Comparison of ENCODE assay signal across 12 cellular contexts in the genomic region with DNA sequence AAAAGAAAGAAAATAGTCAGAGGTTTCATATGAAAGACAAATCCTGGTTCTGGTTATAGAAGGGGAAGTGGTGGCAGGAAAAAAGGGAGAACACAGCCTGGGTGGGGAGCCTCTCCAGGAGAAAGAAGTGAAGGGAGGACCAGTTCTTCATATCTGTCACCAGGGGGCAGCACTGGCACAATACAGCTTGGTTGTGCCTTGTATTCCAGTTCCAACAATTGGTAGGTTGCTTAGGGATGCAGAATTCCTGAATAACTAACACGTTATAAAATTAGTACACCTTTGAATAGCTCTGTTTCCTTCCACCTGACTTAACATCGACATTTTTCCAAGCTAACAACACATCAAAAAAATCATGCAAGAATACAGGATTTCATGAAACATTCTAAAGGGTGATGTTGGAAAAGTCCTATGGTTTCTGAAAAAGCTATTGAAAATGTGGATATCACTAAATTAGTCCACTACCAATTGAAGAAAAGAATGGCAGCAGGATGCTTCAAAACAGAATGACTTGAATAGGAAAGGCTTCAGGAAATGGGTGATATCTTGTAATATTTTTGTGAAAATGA. TPM values are rescaled to one million over a fixed set of nuclear protein-coding genes. Genes with fewer than 3 reads are reported as not detected.
DNase-seq lines count a peak whose midpoint lies in the region; TF ChIP-seq lines count a peak whose summit lies in the region.
"Had no signal": no experiment of that assay in that cellular context is flagged by ENCODE, and none has a peak within 500 bp of the region (broad histone marks: within the 10 kb centered on the region; RNA-seq: fewer than 3 reads in every experiment).

No MANE protein-coding gene starts in this region.

- H3K79me1 ChIP-seq in mesendoderm (ENCODE audit: low read length) = no peaks in the 10 kb centered on the region

- no peak overlapping the region for H3K9ac ChIP-seq in mammary epithelial cell (ENCODE audit: insufficient read depth, low read length)
- no peak overlapping the region for H3K9ac ChIP-seq in mesendoderm (ENCODE audit: low read length)

- no peaks in the 10 kb centered on the region for H3K36me3 ChIP-seq in DOHH2 (ENCODE audit: control insufficient read depth, low read length)
- no peaks in the 10 kb centered on the region for H3K36me3 ChIP-seq in mammary epithelial cell (ENCODE audit: insufficient read depth, low read length)
- no peaks in the 10 kb centered on the region for H3K36me3 ChIP-seq in mesendoderm (ENCODE audit: control insufficient read depth, insufficient read depth, low read length)

- H3K9me2 ChIP-seq in DOHH2 (replicated peaks; ENCODE audit: control insufficient read depth, low read length) = no peaks in the 10 kb centered on the region

- no peak overlapping the region for H2BK120ac ChIP-seq in mesendoderm (ENCODE audit: low read depth, low read length)

- H2BK5ac ChIP-seq in mesendoderm (ENCODE audit: low read length) = no peak overlapping the region

- peaks cover 16% of the 10 kb centered on the region for H3K9me3 Mint-ChIP-seq in activated T-cell treated with anti-CD3 and anti-CD28 coated beads, Interleukin-2, amount 50 U/mL, for 24 hours

- BruUV-seq in mammary epithelial cell (replicated peaks; lab: Mats Ljungman, UMichigan) = no TSS peak

- no peak overlapping the region for H2BK15ac ChIP-seq in mesendoderm (replicated peaks; ENCODE audit: low read depth)

- no peaks in the 10 kb centered on the region for H3K27me3 Mint-ChIP-seq in activated T-cell treated with anti-CD3 and anti-CD28 coated beads, Interleukin-2, amount 50 U/mL, for 24 hours

- in situ Hi-C loops in mammary epithelial cell (cut with MboI; ENCODE audit: low sequenced_read_pairs in 2 of 2) = no loop called here

- H3F3A ChIP-seq in DOHH2 (ENCODE audit: control insufficient read depth, insufficient read depth) = peaks cover 11% of the 10 kb centered on the region

- no peak overlapping the region for H3K27ac ChIP-seq in DOHH2 (ENCODE audit: low read depth, low read length)
- no peak overlapping the region for H3K27ac ChIP-seq in HL-60 (replicated peaks)
- H3K27ac ChIP-seq in mammary epithelial cell (ENCODE audit: insufficient read depth, low read depth, low read length) = no peak overlapping the region
- H3K27ac ChIP-seq in mesendoderm (ENCODE audit: low read depth, low read length) = no peak overlapping the region

- H3K4me3 ChIP-seq in DOHH2 (ENCODE audit: low read length) (no peak overlapping the region), HL-60 (replicated peaks; ENCODE audit: insufficient read depth, low read length) (no peak overlapping the region), mammary epithelial cell (replicated peaks in 1 of 3; ENCODE audit: insufficient read depth in 1 of 3, low read depth in 2 of 3, low read length in 3 of 3) (no peak overlapping the region), mesendoderm (ENCODE audit: low read length) (no peak overlapping the region)

- H3K56ac ChIP-seq in mesendoderm (ENCODE audit: low read length) = no peak overlapping the region

- no peak overlapping the region for H3K23ac ChIP-seq in mesendoderm (ENCODE audit: low read length)

- no peak overlapping the region for H2AK5ac ChIP-seq in mesendoderm (ENCODE audit: low read length)

- H3K36me3 Mint-ChIP-seq in activated T-cell treated with anti-CD3 and anti-CD28 coated beads, Interleukin-2, amount 50 U/mL, for 24 hours (ENCODE audit: low read depth) = peaks cover 7% of the 10 kb centered on the region

- CTCF ChIA-PET in mammary epithelial cell (lab: Charles Lee; ENCODE audit: low non-redundant PET) = no interaction called here

- WGBS in mammary epithelial cell (ENCODE audit: low coverage, missing lambda C conversion rate) = 72% methylated on average over 2 of the region's 2 CpGs
- WGBS in mesendoderm (ENCODE audit: extremely low coverage, insufficient coverage, low lambda C conversion rate) = no CpG with 5 or more reads among the region's 2 CpGs

- no peak overlapping the region for H4K8ac ChIP-seq in mesendoderm (ENCODE audit: low read depth, low read length)

- DNase-seq in HL-60 (ENCODE audit: low read depth in 1 of 2, low spot score in 1 of 2) = no peak
- no peak for DNase-seq in mammary epithelial cell
- DNase-seq in mesendoderm = peak; percentile 60
- no peak for DNase-seq in activated T-cell treated with anti-CD3 and anti-CD28 coated beads, Interleukin-2, amount 50 U/mL, for 24 hours
- DNase-seq in NCI-H2081 treated with DMSO at 0.1 percent for 48 hours (lab: John Stamatoyannopoulos, UW) = no peak
- DNase-seq in NCI-H510A treated with DMSO at 0.1 percent for 48 hours (lab: John Stamatoyannopoulos, UW) = no peak
- DNase-seq: aorta, HCEC 1CT, hippocampal formation, NCI-H524 treated with DMSO at 0.1 percent for 48 hours had no signal

- no peaks in the 10 kb centered on the region for H3K79me2 ChIP-seq in DOHH2 (ENCODE audit: control insufficient read depth, low read length)
- no peaks in the 10 kb centered on the region for H3K79me2 ChIP-seq in mammary epithelial cell (ENCODE audit: insufficient read depth, low read length)
- no peaks in the 10 kb centered on the region for H3K79me2 ChIP-seq in mesendoderm (ENCODE audit: control insufficient read depth, insufficient read depth, low read length)

- H3K4me2 ChIP-seq in DOHH2 (ENCODE audit: low read length) (no peak overlapping the region), mammary epithelial cell (ENCODE audit: insufficient read depth, low read depth, low read length) (no peak overlapping the region), mesendoderm (ENCODE audit: low read length) (no peak overlapping the region)

- no peak overlapping the region for H3K18ac ChIP-seq in mesendoderm (ENCODE audit: low read length)

- H4K20me1 ChIP-seq in DOHH2 (ENCODE audit: control insufficient read depth, insufficient read depth, low read depth, low read length) (no peaks in the 10 kb centered on the region), mammary epithelial cell (ENCODE audit: insufficient read depth, low read length) (no peaks in the 10 kb centered on the region)

- intact Hi-C loops in mammary epithelial cell (cut with micrococcal nuclease) = no loop called here

- dilution Hi-C loops in mammary epithelial cell (cut with HindIII; ENCODE audit: low sequenced_read_pairs) = no loop called here

- H3K27me3 ChIP-seq in DOHH2 (ENCODE audit: control insufficient read depth, low read length) (no peaks in the 10 kb centered on the region), HL-60 (ENCODE audit: insufficient read depth, poor library complexity, severe bottlenecking) (no peaks in the 10 kb centered on the region), mammary epithelial cell (ENCODE audit: insufficient read depth, low read length) (no peaks in the 10 kb centered on the region), mesendoderm (ENCODE audit: insufficient read depth, low read length, poor library complexity) (no peaks in the 10 kb centered on the region)

- H2AFZ ChIP-seq in mammary epithelial cell (ENCODE audit: low read depth, low read length) = no peak overlapping the region

- H4K5ac ChIP-seq in mesendoderm (ENCODE audit: low read length) = no peak overlapping the region

- H3K4me1 Mint-ChIP-seq in activated T-cell treated with anti-CD3 and anti-CD28 coated beads, Interleukin-2, amount 50 U/mL, for 24 hours (ENCODE audit: low read depth) = peaks cover 27% of the 10 kb centered on the region

- H3K27ac Mint-ChIP-seq in activated T-cell treated with anti-CD3 and anti-CD28 coated beads, Interleukin-2, amount 50 U/mL, for 24 hours = no peak overlapping the region

- H3K4me1 ChIP-seq in DOHH2 (ENCODE audit: control insufficient read depth, low read length) (peaks cover 39% of the 10 kb centered on the region), mammary epithelial cell (ENCODE audit: insufficient read depth, low read length) (no peaks in the 10 kb centered on the region), mesendoderm (ENCODE audit: control insufficient read depth, low read depth, low read length) (no peaks in the 10 kb centered on the region)

- H3K4ac ChIP-seq in mesendoderm (ENCODE audit: low read depth, low read length) = no peak overlapping the region

- TF ChIP-seq CTCF in DOHH2 (IDR thresholded peaks at IDR 0.05; ENCODE audit: low read depth, low read length, poor library complexity, severe bottlenecking) (peak; percentile 82), HL-60 (IDR thresholded peaks at IDR 0.05; ENCODE audit: insufficient read depth, low read length) (peak; percentile 19), mammary epithelial cell (conservative IDR thresholded peaks at IDR 0.05 in 1 of 2, IDR thresholded peaks at IDR 0.05 in 1 of 2; ENCODE audit: extremely low read depth in 1 of 2, insufficient read depth in 1 of 2, low read depth in 1 of 2, low read length in 2 of 2) (peak; percentile 52 to 56)

- H3K4me3 Mint-ChIP-seq in activated T-cell treated with anti-CD3 and anti-CD28 coated beads, Interleukin-2, amount 50 U/mL, for 24 hours = no peak overlapping the region

- H3K9me3 ChIP-seq in DOHH2 (ENCODE audit: control insufficient read depth, insufficient read depth, low read length) = peaks cover 20% of the 10 kb centered on the region
- H3K9me3 ChIP-seq in mammary epithelial cell (replicated peaks; ENCODE audit: insufficient read depth, low read length) = peaks cover 13% of the 10 kb centered on the region

RNA-seq across cellular contexts. Expression of gene CYP26A1, which starts 52.9 kb away (rescaled TPM):
- not detected for total RNA-seq in mammary epithelial cell
- not detected for polyA plus RNA-seq in mammary epithelial cell
- polyA minus RNA-seq in mammary epithelial cell = not detected
- 49.3 TPM for polyA plus RNA-seq in mesendoderm (2013, experiment 1 of 2)
- 50.0 TPM for polyA plus RNA-seq in mesendoderm (2013, experiment 2 of 2)
- total RNA-seq: aorta, HT1080 had no signal
- polyA plus RNA-seq: aorta had no signal

Comparison
In these comparisons a context has a peak if more than half of its experiments do, and no peak if none do; other contexts are left out.
1. CTCF ChIP-seq: peak in every context shown above with its lines; median percentile 82 in DOHH2; 54 in mammary epithelial cell; 19 in HL-60.